In the genomic region with DNA sequence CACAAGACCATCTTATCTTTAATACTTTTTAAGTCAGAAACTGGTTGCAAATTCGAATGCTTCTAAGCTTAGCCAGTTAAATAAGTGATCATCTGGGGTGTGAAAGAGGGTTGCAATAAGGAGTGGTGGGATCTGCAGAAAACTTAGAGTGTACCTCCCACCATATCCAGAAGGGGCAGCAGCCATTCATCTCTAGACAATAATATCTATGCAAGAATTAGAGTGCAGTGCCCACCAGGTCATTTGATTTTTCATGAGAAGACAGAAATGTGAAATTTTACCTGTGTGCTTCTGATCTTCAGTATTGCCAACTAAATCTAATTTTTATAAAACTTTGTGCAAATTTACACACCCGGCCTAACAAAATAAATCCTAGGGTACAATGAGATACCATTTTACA, we compare ENCODE assay signal across 11 cellular contexts.
DNase-seq lines count a peak whose midpoint lies in the region; ATAC-seq and TF ChIP-seq lines count a peak whose summit lies in the region.
"Had no signal": no experiment of that assay in that cellular context is flagged by ENCODE, and none has a peak within 500 bp of the region (broad histone marks: within the 10 kb centered on the region; RNA-seq: fewer than 3 reads in every experiment).

No MANE protein-coding gene starts in this region.

- H3K4me3 ChIP-seq in epithelial cell of proximal tubule (ENCODE audit: low read depth, low read length), result no peak overlapping the region
- H3K4me3 ChIP-seq: ascending aorta, esophagus squamous epithelium had no signal

- DNase-seq in ACHN (peak; percentile 27), GM10266 (ENCODE audit: extremely low spot score) (no peak), NCI-H748 (lab: John Stamatoyannopoulos, UW; ENCODE audit: unreplicated experiment) (peak; percentile 45), epithelial cell of proximal tubule (ENCODE audit: low read depth) (no peak), islet precursor cell (no peak), NCI-H2171 treated with DMSO at 0.1 percent for 48 hours (lab: John Stamatoyannopoulos, UW) (no peak)
- DNase-seq in activated CD8-positive, alpha-beta memory T cell treated with anti-CD3 and anti-CD28 coated beads, Interleukin-2, amount 50 U/mL, for 48 hours, result no peak
- DNase-seq: esophagus squamous epithelium; stimulated activated CD4-positive, alpha-beta T cell treated with anti-CD3 and anti-CD28 coated beads, Interleukin-4, amount 100 ng/mL, for 1 hour had no signal

- no peak for ATAC-seq in GM21529 (IDR thresholded peaks at IDR 0.05; ENCODE audit: unreplicated experiment)

- TF ChIP-seq CTCF in GM10266 (IDR thresholded peaks at IDR 0.05; ENCODE audit: control insufficient read depth, insufficient read depth, low read depth, missing control alignments) (peak; percentile 10), epithelial cell of proximal tubule (conservative IDR thresholded peaks at IDR 0.05; ENCODE audit: low read depth, low read length) (peak; percentile 39)

- in situ Hi-C loops in ACHN (cut with HindIII; ENCODE audit: low pct_ligation_motif_present, low pct_unique_long_range_greater_than_20kb, low sequenced_read_pairs), result no loop called here

Comparison
In these comparisons a context has a peak if more than half of its experiments do, and no peak if none do; other contexts are left out.
1. DNase-seq: peak in ACHN (single experiment) and NCI-H748 (single experiment); none in GM10266 (single experiment), epithelial cell of proximal tubule (single experiment), islet precursor cell (single experiment), NCI-H2171 treated with DMSO at 0.1 percent for 48 hours (single experiment) and activated CD8-positive, alpha-beta memory T cell treated with anti-CD3 and anti-CD28 coated beads, Interleukin-2, amount 50 U/mL, for 48 hours (single experiment).